ENCODE assay signal across 16 cellular contexts in the genomic region with DNA sequence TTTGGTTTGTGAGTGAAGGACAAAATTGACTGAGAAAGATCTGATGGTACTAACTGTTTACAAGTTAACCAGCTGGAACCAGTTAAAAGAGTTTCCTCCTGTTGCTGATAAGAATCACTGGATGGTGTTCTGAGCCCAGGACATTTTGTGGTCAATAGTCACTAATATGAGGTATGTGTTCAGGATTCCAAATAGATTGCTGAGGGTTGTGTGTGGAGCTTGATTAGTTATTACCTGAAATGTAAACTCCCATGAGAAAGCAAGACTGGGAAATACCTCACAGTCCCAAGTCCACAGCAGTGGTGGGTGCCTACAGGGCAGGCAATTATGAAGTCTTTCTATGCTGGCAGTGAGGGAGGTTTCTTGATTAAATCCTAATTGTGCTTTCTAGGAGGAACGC.
DNase-seq lines count a peak whose midpoint lies in the region; ATAC-seq and TF ChIP-seq lines count a peak whose summit lies in the region.
"Had no signal": no experiment of that assay in that cellular context is flagged by ENCODE, and none has a peak within 500 bp of the region (broad histone marks: within the 10 kb centered on the region; RNA-seq: fewer than 3 reads in every experiment).

No MANE protein-coding gene starts in this region.

- H3F3A ChIP-seq in PC-3 (ENCODE audit: low read length, unreplicated experiment): no peaks in the 10 kb centered on the region

- no peak for TF ChIP-seq CTCF in PC-3 (conservative IDR thresholded peaks at IDR 0.05; ENCODE audit: low read depth, low read length)
- TF ChIP-seq CTCF in fibroblast of mammary gland (conservative IDR thresholded peaks at IDR 0.05; ENCODE audit: control insufficient read depth, insufficient read depth, low read depth, low read length): no peak
- no peak for TF ChIP-seq CTCF in adrenal gland (IDR thresholded peaks at IDR 0.05)

- H3K27me3 ChIP-seq in PC-3 (ENCODE audit: low read length) (no peaks in the 10 kb centered on the region), adrenal gland (no peaks in the 10 kb centered on the region)
- H3K27me3 ChIP-seq: BLaER1 treated with 17β-estradiol and CSF1 and Interleukin-3, amounts not matched to agents 10 nM and 100 nM; vagina had no signal

- DNase-seq in Daoy (ENCODE audit: low read depth) (peak; percentile 13), PC-3 (peak; percentile 78), fibroblast of mammary gland (ENCODE audit: low read depth) (peak; percentile 35), non-pigmented ciliary epithelial cell (ENCODE audit: low read depth) (peak; percentile 85), adrenal gland (no peak)
- DNase-seq in stimulated activated CD8-positive, alpha-beta memory T cell treated with anti-CD3 and anti-CD28 coated beads, Interleukin-4, amount 100 ng/mL, for 48 hours: no peak
- no peak for DNase-seq in activated T-helper 1 cell treated with anti-CD3 and anti-CD28 coated beads, Interleukin-12 subunit alpha, Interleukin-12 subunit beta, Interleukin-2, Interleukin-4 antibody, amounts not matched to agents 30 ng/mL and 10 ng/mL and 1 ng/mL, durations not matched to agents 14 hours and 24 hours and 36 hours (ENCODE audit: low spot score)
- DNase-seq: activated B cell treated with CpG ODN at 0.5 μM for 24 hours; activated naive CD8-positive, alpha-beta T cell treated with anti-CD3 and anti-CD28 coated beads, Interleukin-2, amount 10 ng/mL, durations not matched to agents 7 days and 5 days; GDM1; psoas muscle; stimulated activated CD4-positive, alpha-beta T cell treated with anti-CD3 and anti-CD28 coated beads, Interleukin-2, amount 100 ng/mL, for 24 hours had no signal

- no peak overlapping the region for H3K27ac ChIP-seq in PC-3 (ENCODE audit: low read length)
- no peak overlapping the region for H3K27ac ChIP-seq in adrenal gland
- H3K27ac ChIP-seq: BLaER1 treated with 17β-estradiol and CSF1 and Interleukin-3, amounts not matched to agents 10 nM and 100 nM; coronary artery; psoas muscle; vagina had no signal

- H4K20me1 ChIP-seq in PC-3 (ENCODE audit: low read length): no peaks in the 10 kb centered on the region
- H4K20me1 ChIP-seq: BLaER1 treated with 17β-estradiol and CSF1 and Interleukin-3, amounts not matched to agents 10 nM and 100 nM had no signal

- no TSS peak for BruUV-seq in PC-3 (replicated peaks; lab: Mats Ljungman, UMichigan)

- POLR2A ChIA-PET in PC-3 (lab: Charles Lee; ENCODE audit: unreplicated experiment): interaction anchor here (0.6 kb wide), 1 partner anchor 296 kb away, joined by 3 read pairs; no protein-coding TSS in a partner anchor

- no peak overlapping the region for H3K4me2 ChIP-seq in PC-3 (ENCODE audit: low read length)
- H3K4me2 ChIP-seq: BLaER1 treated with 17β-estradiol and CSF1 and Interleukin-3, amounts not matched to agents 10 nM and 100 nM had no signal

- no peak overlapping the region for H3K9ac ChIP-seq in PC-3 (ENCODE audit: low read length)
- H3K9ac ChIP-seq: BLaER1 treated with 17β-estradiol and CSF1 and Interleukin-3, amounts not matched to agents 10 nM and 100 nM had no signal

- H3K27ac Mint-ChIP-seq in activated T-helper 1 cell treated with anti-CD3 and anti-CD28 coated beads, Interleukin-12 subunit alpha, Interleukin-12 subunit beta, Interleukin-2, Interleukin-4 antibody, amounts not matched to agents 30 ng/mL and 10 ng/mL and 1 ng/mL, durations not matched to agents 14 hours and 24 hours and 36 hours: no peak overlapping the region
- H3K27ac Mint-ChIP-seq: activated B cell treated with CpG ODN at 0.5 μM for 24 hours; activated naive CD8-positive, alpha-beta T cell treated with anti-CD3 and anti-CD28 coated beads, Interleukin-2, amount 10 ng/mL, durations not matched to agents 7 days and 5 days had no signal

- no peaks in the 10 kb centered on the region for H3K36me3 Mint-ChIP-seq in activated T-helper 1 cell treated with anti-CD3 and anti-CD28 coated beads, Interleukin-12 subunit alpha, Interleukin-12 subunit beta, Interleukin-2, Interleukin-4 antibody, amounts not matched to agents 30 ng/mL and 10 ng/mL and 1 ng/mL, durations not matched to agents 14 hours and 24 hours and 36 hours (ENCODE audit: low read depth)

- H3K9me3 Mint-ChIP-seq in activated T-helper 1 cell treated with anti-CD3 and anti-CD28 coated beads, Interleukin-12 subunit alpha, Interleukin-12 subunit beta, Interleukin-2, Interleukin-4 antibody, amounts not matched to agents 30 ng/mL and 10 ng/mL and 1 ng/mL, durations not matched to agents 14 hours and 24 hours and 36 hours: peaks cover 9% of the 10 kb centered on the region

- CTCF ChIA-PET in PC-3 (lab: Charles Lee): no interaction called here

- H3K9me3 ChIP-seq in PC-3 (ENCODE audit: low read length) (peaks cover 14% of the 10 kb centered on the region; the same call in 1 of the 2 replicates), adrenal gland (replicated peaks in 1 of 3) (peaks cover 0 to 8% (median 5%) of the 10 kb centered on the region in 3 donors)
- H3K9me3 ChIP-seq: vagina had no signal

- no peak for TF ChIP-seq POLR2A in adrenal gland (IDR thresholded peaks at IDR 0.05)

- no peaks in the 10 kb centered on the region for H3K4me1 Mint-ChIP-seq in activated T-helper 1 cell treated with anti-CD3 and anti-CD28 coated beads, Interleukin-12 subunit alpha, Interleukin-12 subunit beta, Interleukin-2, Interleukin-4 antibody, amounts not matched to agents 30 ng/mL and 10 ng/mL and 1 ng/mL, durations not matched to agents 14 hours and 24 hours and 36 hours (ENCODE audit: low read depth)
- H3K4me1 Mint-ChIP-seq: activated B cell treated with CpG ODN at 0.5 μM for 24 hours had no signal

- peaks cover 2% of the 10 kb centered on the region for H3K27me3 Mint-ChIP-seq in activated T-helper 1 cell treated with anti-CD3 and anti-CD28 coated beads, Interleukin-12 subunit alpha, Interleukin-12 subunit beta, Interleukin-2, Interleukin-4 antibody, amounts not matched to agents 30 ng/mL and 10 ng/mL and 1 ng/mL, durations not matched to agents 14 hours and 24 hours and 36 hours (ENCODE audit: insufficient read depth)
- H3K27me3 Mint-ChIP-seq: activated B cell treated with CpG ODN at 0.5 μM for 24 hours; activated naive CD8-positive, alpha-beta T cell treated with anti-CD3 and anti-CD28 coated beads, Interleukin-2, amount 10 ng/mL, durations not matched to agents 7 days and 5 days had no signal

- no peak overlapping the region for H2AFZ ChIP-seq in PC-3 (ENCODE audit: low read length)

- peaks cover 29% of the 10 kb centered on the region for H3K4me1 ChIP-seq in PC-3 (ENCODE audit: insufficient read depth, low read length)
- peaks cover 0 to 6% of the 10 kb centered on the region in 2 donors for H3K4me1 ChIP-seq in adrenal gland (replicated peaks in 1 of 2)
- H3K4me1 ChIP-seq: psoas muscle, vagina had no signal

- H3K36me3 ChIP-seq in PC-3 (ENCODE audit: low read depth, low read length) (no peaks in the 10 kb centered on the region), adrenal gland (replicated peaks in 1 of 2) (no peaks in the 10 kb centered on the region)
- H3K36me3 ChIP-seq: BLaER1 treated with 17β-estradiol and CSF1 and Interleukin-3, amounts not matched to agents 10 nM and 100 nM; vagina had no signal

- H3K4me3 ChIP-seq in PC-3 (ENCODE audit: low read length): no peak overlapping the region
- no peak overlapping the region for H3K4me3 ChIP-seq in fibroblast of mammary gland (ENCODE audit: control insufficient read depth, low read depth, low read length)
- no peak overlapping the region for H3K4me3 ChIP-seq in adrenal gland
- H3K4me3 ChIP-seq: BLaER1 treated with 17β-estradiol and CSF1 and Interleukin-3, amounts not matched to agents 10 nM and 100 nM; coronary artery; psoas muscle; vagina had no signal

- H3K79me2 ChIP-seq in PC-3 (ENCODE audit: low read length): no peaks in the 10 kb centered on the region

- H3K9me2 ChIP-seq in PC-3 (replicated peaks; ENCODE audit: low read length): no peaks in the 10 kb centered on the region

- H3K4me3 Mint-ChIP-seq in activated T-helper 1 cell treated with anti-CD3 and anti-CD28 coated beads, Interleukin-12 subunit alpha, Interleukin-12 subunit beta, Interleukin-2, Interleukin-4 antibody, amounts not matched to agents 30 ng/mL and 10 ng/mL and 1 ng/mL, durations not matched to agents 14 hours and 24 hours and 36 hours: no peak overlapping the region
- H3K4me3 Mint-ChIP-seq: activated B cell treated with CpG ODN at 0.5 μM for 24 hours; activated naive CD8-positive, alpha-beta T cell treated with anti-CD3 and anti-CD28 coated beads, Interleukin-2, amount 10 ng/mL, durations not matched to agents 7 days and 5 days had no signal

- intact Hi-C loops in PC-3 (cut with micrococcal nuclease): loop anchor here (10.0 kb wide), 1 partner anchor 529 kb away; a partner anchor contains a TSS
- intact Hi-C loops in adrenal gland (cut with DNase I): loop anchor here in 1 of 2 donors (10.0 kb wide), 1 partner anchor 399 kb away; no protein-coding TSS in a partner anchor
- intact Hi-C loops in activated T-helper 1 cell treated with anti-CD3 and anti-CD28 coated beads, Interleukin-12 subunit alpha, Interleukin-12 subunit beta, Interleukin-2, Interleukin-4 antibody, amounts not matched to agents 30 ng/mL and 10 ng/mL and 1 ng/mL, durations not matched to agents 14 hours and 24 hours and 36 hours (cut with micrococcal nuclease): loop anchor here (10.0 kb wide), 1 partner anchor 719 kb away; no protein-coding TSS in a partner anchor

- ATAC-seq in PC-3: peak; percentile 31
- no peak for ATAC-seq in HG02763 (IDR thresholded peaks at IDR 0.05; ENCODE audit: unreplicated experiment)
- ATAC-seq: psoas muscle had no signal

- 83 to 100% (median 93%) methylated on average over 1 of the region's 1 CpG for WGBS in adrenal gland, 4 donors

Comparison
In these comparisons a context has a peak if more than half of its experiments do, and no peak if none do; other contexts are left out.
1. DNase-seq: peak in Daoy (single experiment), PC-3 (single experiment), fibroblast of mammary gland (single experiment) and non-pigmented ciliary epithelial cell (single experiment); none in adrenal gland (0 of 7), stimulated activated CD8-positive, alpha-beta memory T cell treated with anti-CD3 and anti-CD28 coated beads, Interleukin-4, amount 100 ng/mL, for 48 hours (single experiment) and activated T-helper 1 cell treated with anti-CD3 and anti-CD28 coated beads, Interleukin-12 subunit alpha, Interleukin-12 subunit beta, Interleukin-2, Interleukin-4 antibody, amounts not matched to agents 30 ng/mL and 10 ng/mL and 1 ng/mL, durations not matched to agents 14 hours and 24 hours and 36 hours (single experiment).